29 cellular contexts compared by ENCODE assay signal in genomic region chr9:75422939-75423522, GRCh38.
A peak's percentile ranks its signal among the peaks of the same experiment; 100 is the strongest.
DNase-seq lines count a peak whose midpoint lies in the region; ATAC-seq and TF ChIP-seq lines count a peak whose summit lies in the region.
"Had no signal": no experiment of that assay in that cellular context is flagged by ENCODE, and none has a peak within 500 bp of the region (broad histone marks: within the 10 kb centered on the region; RNA-seq: fewer than 3 reads in every experiment).

No MANE protein-coding gene starts in this region.

- no peak for TF ChIP-seq CTCF in GM06990 (IDR thresholded peaks at IDR 0.05; ENCODE audit: insufficient read depth, low read length, poor library complexity, severe bottlenecking)

- H3K27me3 ChIP-seq in GM06990 (replicated peaks; ENCODE audit: control insufficient read depth, insufficient read depth, low read length) = 0 out of 2 replicates have a peak, but pooled peaks cover 2% of the 10 kb centered on the region
- H3K27me3 ChIP-seq: colonic mucosa, tibial artery had no signal

- peaks cover 3% of the 10 kb centered on the region for H3K9me3 Mint-ChIP-seq in activated naive CD8-positive, alpha-beta T cell treated with anti-CD3 and anti-CD28 coated beads, Interleukin-2, amount 10 ng/mL, durations not matched to agents 7 days and 5 days
- H3K9me3 Mint-ChIP-seq: CD8-positive, alpha-beta T cell; T-helper 1 cell treated with Interleukin-12 subunit alpha and Interleukin-12 subunit beta and Interleukin-4 antibody, amounts not matched to agents 30 μg/mL and 1 μg/mL, for 36 hours had no signal

- ATAC-seq in GM19035 (IDR thresholded peaks at IDR 0.05; ENCODE audit: unreplicated experiment) = peak; percentile 45
- peak; percentile 43 for ATAC-seq in HG03175 (IDR thresholded peaks at IDR 0.05; ENCODE audit: unreplicated experiment)
- ATAC-seq in activated naive CD8-positive, alpha-beta T cell treated with anti-CD3 and anti-CD28 coated beads, Interleukin-2, amount 10 ng/mL, durations not matched to agents 7 days and 5 days (ENCODE audit: low read depth) = peak; percentile 47
- no peak for ATAC-seq in Right ventricle myocardium superior (ENCODE audit: poor library complexity)
- ATAC-seq: CD8-positive, alpha-beta T cell; PC-3; right cardiac atrium; Right ventricle myocardium inferior; SK-N-SH treated with all-trans-retinoic acid at 6 μM for 48 hours had no signal

- H3K36me3 Mint-ChIP-seq in activated naive CD8-positive, alpha-beta T cell treated with anti-CD3 and anti-CD28 coated beads, Interleukin-2, amount 10 ng/mL, durations not matched to agents 7 days and 5 days = no peaks in the 10 kb centered on the region
- H3K36me3 Mint-ChIP-seq: activated naive CD8-positive, alpha-beta T cell; CD8-positive, alpha-beta T cell had no signal

- DNase-seq in GM06990 (ENCODE audit: extremely low read depth, insufficient read length) (peak; percentile 1), NOMO-1 treated with DMSO at 0.1 percent for 48 hours (lab: John Stamatoyannopoulos, UW; ENCODE audit: unreplicated experiment) (no peak), Right ventricle myocardium superior (no peak), hypothalamus (lab: John Stamatoyannopoulos, UW) (no peak), AG08396 (ENCODE audit: low spot score) (no peak)
- DNase-seq in activated naive CD8-positive, alpha-beta T cell treated with anti-CD3 and anti-CD28 coated beads, Interleukin-2, amount 10 ng/mL, durations not matched to agents 7 days and 5 days = no peak
- DNase-seq: activated CD4-positive, CD25-positive, alpha-beta regulatory T cell treated with anti-CD3 and anti-CD28 coated beads, Interleukin-2, amount 50 U/mL, for 72 hours; activated CD8-positive, alpha-beta memory T cell treated with anti-CD3 and anti-CD28 coated beads for 24 hours; activated effector memory CD4-positive, alpha-beta T cell treated with anti-CD3 and anti-CD28 coated beads, Interleukin-2, amount 50 U/mL, for 16 hours; activated T-cell treated with anti-CD3 and anti-CD28 coated beads, Interleukin-2, amount 50 U/mL, for 1 hour; CD8-positive, alpha-beta T cell; colonic mucosa; effector CD4-positive, alpha-beta T cell; Karpas-422; left ventricle myocardium inferior; mesendoderm; NCI-H1417 treated with DMSO at 0.1 percent for 48 hours; NCI-H2029 treated with DMSO at 0.1 percent for 48 hours; NCI-H524 treated with DMSO at 0.1 percent for 48 hours; PC-3; right cardiac atrium; stimulated activated CD4-positive, alpha-beta T cell treated with anti-CD3 and anti-CD28 coated beads, Interleukin-1b, Interleukin-23, amount 100 ng/mL, for 48 hours; tibial artery had no signal

- H3K27me3 Mint-ChIP-seq in activated naive CD8-positive, alpha-beta T cell treated with anti-CD3 and anti-CD28 coated beads, Interleukin-2, amount 10 ng/mL, durations not matched to agents 7 days and 5 days = no peaks in the 10 kb centered on the region

- intact Hi-C loops in Right ventricle myocardium superior (cut with DNase I) = no loop called here

- H3K27ac Mint-ChIP-seq in activated naive CD8-positive, alpha-beta T cell treated with anti-CD3 and anti-CD28 coated beads, Interleukin-2, amount 10 ng/mL, durations not matched to agents 7 days and 5 days = no peak overlapping the region
- H3K27ac Mint-ChIP-seq: activated naive CD8-positive, alpha-beta T cell; CD8-positive, alpha-beta T cell; T-helper 1 cell treated with Interleukin-12 subunit alpha and Interleukin-12 subunit beta and Interleukin-4 antibody, amounts not matched to agents 30 μg/mL and 1 μg/mL, for 36 hours had no signal

- H3K4me1 Mint-ChIP-seq in activated naive CD8-positive, alpha-beta T cell treated with anti-CD3 and anti-CD28 coated beads, Interleukin-2, amount 10 ng/mL, durations not matched to agents 7 days and 5 days = peaks cover 3% of the 10 kb centered on the region

- no peak overlapping the region for H3K4me3 Mint-ChIP-seq in activated naive CD8-positive, alpha-beta T cell treated with anti-CD3 and anti-CD28 coated beads, Interleukin-2, amount 10 ng/mL, durations not matched to agents 7 days and 5 days
- H3K4me3 Mint-ChIP-seq: activated naive CD8-positive, alpha-beta T cell; CD8-positive, alpha-beta T cell; T-helper 1 cell treated with Interleukin-12 subunit alpha and Interleukin-12 subunit beta and Interleukin-4 antibody, amounts not matched to agents 30 μg/mL and 1 μg/mL, for 36 hours had no signal

- no peak overlapping the region for H3K4me3 ChIP-seq in GM06990 (replicated peaks; ENCODE audit: low read depth, low read length)
- H3K4me3 ChIP-seq: colonic mucosa, left ventricle myocardium inferior, tibial artery had no signal

- H3K36me3 ChIP-seq in GM06990 (ENCODE audit: control insufficient read depth, insufficient read depth, low read length) = no peaks in the 10 kb centered on the region
- H3K36me3 ChIP-seq: colonic mucosa, left ventricle myocardium inferior, tibial artery had no signal

- POLR2A ChIA-PET in activated naive CD8-positive, alpha-beta T cell treated with anti-CD3 and anti-CD28 coated beads, Interleukin-2, amount 10 ng/mL, durations not matched to agents 7 days and 5 days (lab: Charles Lee) = no interaction called here
